ENCODE assay signal across 14 cellular contexts in genomic region chr3:186427627-186428026, GRCh38.
A peak's percentile ranks its signal among the peaks of the same experiment; 100 is the strongest.
DNase-seq lines count a peak whose midpoint lies in the region; ATAC-seq and TF ChIP-seq lines count a peak whose summit lies in the region.
"Had no signal": no experiment of that assay in that cellular context is flagged by ENCODE, and none has a peak within 500 bp of the region (broad histone marks: within the 10 kb centered on the region; RNA-seq: fewer than 3 reads in every experiment).

No MANE protein-coding gene starts in this region.

- H3K27ac ChIP-seq in MM.1S (ENCODE audit: low read length) (no peak overlapping the region), SK-N-SH (ENCODE audit: low read depth in 2 of 2, low read length in 1 of 2) (no peak overlapping the region), cardiac muscle cell (peak overlapping the region; percentile 90)

- no peak for TF ChIP-seq EP300 in SK-N-SH (IDR thresholded peaks at IDR 0.05; ENCODE audit: borderline replicate concordance in 1 of 2, low read depth in 1 of 2, low read length in 1 of 2)

- CTCF ChIA-PET in SK-N-SH (lab: Yijun Ruan, JAX) = interaction anchor here (1.1 kb wide), 1 partner anchor 12 kb away, joined by 3 read pairs; no protein-coding TSS in a partner anchor

- H3K79me2 ChIP-seq in MM.1S (ENCODE audit: low read length) (no peaks in the 10 kb centered on the region), SK-N-SH (ENCODE audit: insufficient read depth) (no peaks in the 10 kb centered on the region)

- H3K9ac ChIP-seq in MM.1S (ENCODE audit: low read length) (no peak overlapping the region), SK-N-SH (no peak overlapping the region)

- 58% methylated on average over 4 of the region's 4 CpGs for WGBS in SK-N-SH (ENCODE audit: low lambda C conversion rate)

- no peaks in the 10 kb centered on the region for H3K36me3 Mint-ChIP-seq in stimulated activated naive B cell treated with anti-CD40 and anti-IgM and Interleukin-4, amounts not matched to agents 10 μg/mL and 1 μg/mL and 100 μg/mL, for 72 hours
- H3K36me3 Mint-ChIP-seq in nephron progenitor cell (ENCODE audit: low read depth) = no peaks in the 10 kb centered on the region
- H3K36me3 Mint-ChIP-seq: activated naive CD4-positive, alpha-beta T cell treated with anti-CD3 and anti-CD28 coated beads, Interleukin-2, amount 50 U/mL, for 24 hours; CD8-positive, alpha-beta memory T cell; naive B cell had no signal

- H3K36me3 ChIP-seq in MM.1S (replicated peaks; ENCODE audit: insufficient read depth, low read length) = no peaks in the 10 kb centered on the region
- H3K36me3 ChIP-seq in SK-N-SH (replicated peaks in 1 of 2; ENCODE audit: control insufficient read depth in 1 of 2, insufficient read depth in 2 of 2, low read length in 1 of 2) = no peaks in the 10 kb centered on the region
- H3K36me3 ChIP-seq in cardiac muscle cell = no peaks in the 10 kb centered on the region

- no peak for TF ChIP-seq RAD21 in SK-N-SH (IDR thresholded peaks at IDR 0.05; ENCODE audit: low read length)

- H2AFZ ChIP-seq in MM.1S (ENCODE audit: low read length) = no peak overlapping the region
- H2AFZ ChIP-seq in SK-N-SH (ENCODE audit: low read depth) = no peak overlapping the region

- H3K4me3 ChIP-seq in MM.1S (ENCODE audit: low read length) (no peak overlapping the region), SK-N-SH (ENCODE audit: low read depth in 2 of 2, low read length in 1 of 2) (no peak overlapping the region), cardiac muscle cell (no peak overlapping the region)

- TF ChIP-seq CTCF in MM.1S (IDR thresholded peaks at IDR 0.05; ENCODE audit: low read length) = no peak
- no peak for TF ChIP-seq CTCF in SK-N-SH (IDR thresholded peaks at IDR 0.05)
- no peak for TF ChIP-seq CTCF in cardiac muscle cell (IDR thresholded peaks at IDR 0.05; ENCODE audit: low read depth, low read length)
- no peak for TF ChIP-seq CTCF in nephron progenitor cell (IDR thresholded peaks at IDR 0.05)

- H3K9me2 ChIP-seq in MM.1S (replicated peaks; ENCODE audit: insufficient read depth, low read length) = no peaks in the 10 kb centered on the region
- H3K9me2 ChIP-seq in SK-N-SH = no peaks in the 10 kb centered on the region

- ATAC-seq in stimulated activated naive B cell treated with anti-CD40 and anti-IgM and Interleukin-4, amounts not matched to agents 10 μg/mL and 1 μg/mL and 100 μg/mL, for 72 hours (replicated peaks) = peak; percentile 55 to 64
- ATAC-seq in GM18867 (IDR thresholded peaks at IDR 0.05; ENCODE audit: unreplicated experiment) = no peak

- H3K4me2 ChIP-seq in MM.1S (ENCODE audit: low read depth, low read length) = no peak overlapping the region
- H3K4me2 ChIP-seq in SK-N-SH = no peak overlapping the region

- H3K27me3 Mint-ChIP-seq in stimulated activated naive B cell treated with anti-CD40 and anti-IgM and Interleukin-4, amounts not matched to agents 10 μg/mL and 1 μg/mL and 100 μg/mL, for 72 hours = peaks cover 5 to 6% of the 10 kb centered on the region in 2 donors
- peaks cover 14% of the 10 kb centered on the region for H3K27me3 Mint-ChIP-seq in nephron progenitor cell (ENCODE audit: low read depth, poor library complexity)
- H3K27me3 Mint-ChIP-seq: activated naive CD4-positive, alpha-beta T cell treated with anti-CD3 and anti-CD28 coated beads, Interleukin-2, amount 50 U/mL, for 24 hours had no signal

- H3K4me1 ChIP-seq in MM.1S (ENCODE audit: low read length) (peaks cover 9% of the 10 kb centered on the region; the same call in 1 of the 2 replicates), SK-N-SH (ENCODE audit: control insufficient read depth in 1 of 2, insufficient read depth in 2 of 2, low read depth in 1 of 2, low read length in 1 of 2) (peaks cover 0 to 14% of the 10 kb centered on the region in 2 experiments; a peak in 1 of 4 replicates), cardiac muscle cell (ENCODE audit: low read depth) (peaks cover 56% of the 10 kb centered on the region)

- H3K9me3 Mint-ChIP-seq in stimulated activated naive B cell treated with anti-CD40 and anti-IgM and Interleukin-4, amounts not matched to agents 10 μg/mL and 1 μg/mL and 100 μg/mL, for 72 hours = no peaks in the 10 kb centered on the region
- no peaks in the 10 kb centered on the region for H3K9me3 Mint-ChIP-seq in nephron progenitor cell
- H3K9me3 Mint-ChIP-seq: activated naive CD4-positive, alpha-beta T cell treated with anti-CD3 and anti-CD28 coated beads, Interleukin-2, amount 50 U/mL, for 24 hours; CD8-positive, alpha-beta memory T cell; naive B cell had no signal

- POLR2A ChIA-PET in SK-N-SH (lab: Yijun Ruan, JAX) = no interaction called here

- H3F3A ChIP-seq in MM.1S (ENCODE audit: insufficient read depth, low read length) (no peaks in the 10 kb centered on the region), SK-N-SH (replicated peaks; ENCODE audit: insufficient read depth) (no peaks in the 10 kb centered on the region)

- H3K9me3 ChIP-seq in MM.1S (replicated peaks; ENCODE audit: insufficient read depth, low read length) (no peaks in the 10 kb centered on the region), SK-N-SH (no peaks in the 10 kb centered on the region), cardiac muscle cell (ENCODE audit: low read depth) (no peaks in the 10 kb centered on the region)

- H3K27ac Mint-ChIP-seq in stimulated activated naive B cell treated with anti-CD40 and anti-IgM and Interleukin-4, amounts not matched to agents 10 μg/mL and 1 μg/mL and 100 μg/mL, for 72 hours = no peak overlapping the region
- H3K27ac Mint-ChIP-seq in nephron progenitor cell = no peak overlapping the region
- H3K27ac Mint-ChIP-seq: activated naive CD4-positive, alpha-beta T cell treated with anti-CD3 and anti-CD28 coated beads, Interleukin-2, amount 50 U/mL, for 24 hours had no signal

- no peak overlapping the region for H3K4me3 Mint-ChIP-seq in stimulated activated naive B cell treated with anti-CD40 and anti-IgM and Interleukin-4, amounts not matched to agents 10 μg/mL and 1 μg/mL and 100 μg/mL, for 72 hours
- H3K4me3 Mint-ChIP-seq in nephron progenitor cell = no peak overlapping the region
- H3K4me3 Mint-ChIP-seq: activated naive CD4-positive, alpha-beta T cell treated with anti-CD3 and anti-CD28 coated beads, Interleukin-2, amount 50 U/mL, for 24 hours; CD8-positive, alpha-beta memory T cell; naive B cell had no signal

- no peaks in the 10 kb centered on the region for H4K20me1 ChIP-seq in MM.1S (ENCODE audit: insufficient read depth, low read length)
- no peaks in the 10 kb centered on the region for H4K20me1 ChIP-seq in SK-N-SH (ENCODE audit: insufficient read depth)

- peaks cover 18% of the 10 kb centered on the region in 2 donors for H3K4me1 Mint-ChIP-seq in stimulated activated naive B cell treated with anti-CD40 and anti-IgM and Interleukin-4, amounts not matched to agents 10 μg/mL and 1 μg/mL and 100 μg/mL, for 72 hours
- peaks cover 51% of the 10 kb centered on the region for H3K4me1 Mint-ChIP-seq in nephron progenitor cell
- H3K4me1 Mint-ChIP-seq: activated naive CD4-positive, alpha-beta T cell treated with anti-CD3 and anti-CD28 coated beads, Interleukin-2, amount 50 U/mL, for 24 hours had no signal

- DNase-seq in MM.1S (peak; percentile 31), SK-N-SH (peak; percentile 34), cardiac muscle cell (ENCODE audit: low read depth in 1 of 2, low spot score in 1 of 2) (peak; percentile 45 to 82), nephron progenitor cell (no peak), DMS153 (lab: John Stamatoyannopoulos, UW) (no peak)
- no peak for DNase-seq in stimulated activated naive B cell treated with anti-CD40 and anti-IgM and Interleukin-4, amounts not matched to agents 10 μg/mL and 1 μg/mL and 100 μg/mL, for 72 hours
- DNase-seq: activated CD8-positive, alpha-beta memory T cell treated with anti-CD3 and anti-CD28 coated beads for 24 hours; CD8-positive, alpha-beta memory T cell; Karpas-422; naive B cell; retina; T1000 had no signal

- no peaks in the 10 kb centered on the region for H3K27me3 ChIP-seq in MM.1S (replicated peaks; ENCODE audit: insufficient read depth, low read length)
- no peaks in the 10 kb centered on the region for H3K27me3 ChIP-seq in SK-N-SH (ENCODE audit: insufficient read depth)
- no peaks in the 10 kb centered on the region for H3K27me3 ChIP-seq in cardiac muscle cell

TF ChIP-seq in SK-N-SH, 30 proteins besides CTCF, POLR2A, EP300 and RAD21:
- TF ChIP-seq TEAD4 (IDR thresholded peaks at IDR 0.05; ENCODE audit: borderline replicate concordance, insufficient read depth) (no peak), GABPA (IDR thresholded peaks at IDR 0.05; ENCODE audit: low read depth) (no peak), RFX5 (IDR thresholded peaks at IDR 0.05; ENCODE audit: low read length) (no peak), POLR2AphosphoS5 (IDR thresholded peaks at IDR 0.05; ENCODE audit: low read depth, low read length) (no peak), NRF1 (IDR thresholded peaks at IDR 0.05; ENCODE audit: low read depth, low read length) (no peak), SIN3A (IDR thresholded peaks at IDR 0.05; ENCODE audit: borderline replicate concordance, low read depth, low read length) (no peak), FOXM1 (IDR thresholded peaks at IDR 0.05; ENCODE audit: low read depth) (no peak), TAF1 (IDR thresholded peaks at IDR 0.05; ENCODE audit: borderline replicate concordance, low read depth, low read length) (no peak), MAX (IDR thresholded peaks at IDR 0.05; ENCODE audit: low read depth) (no peak), FOXJ3 (CRISPR knock-in tag; IDR thresholded peaks at IDR 0.05) (no peak), RXRA (IDR thresholded peaks at IDR 0.05; ENCODE audit: borderline replicate concordance, low read depth) (no peak), EZH2phosphoT487 (IDR thresholded peaks at IDR 0.05; ENCODE audit: borderline replicate concordance, low read depth) (no peak), FOSL2 (IDR thresholded peaks at IDR 0.05; ENCODE audit: borderline replicate concordance, low read depth) (no peak), CHD2 (IDR thresholded peaks at IDR 0.05; ENCODE audit: low read length, partially characterized antibody) (no peak)

Comparison
In these comparisons a context has a peak if more than half of its experiments do, and no peak if none do; other contexts are left out.
1. DNase-seq: peak in MM.1S (single experiment), SK-N-SH (single experiment) and cardiac muscle cell (2 of 2); none in stimulated activated naive B cell treated with anti-CD40 and anti-IgM and Interleukin-4, amounts not matched to agents 10 μg/mL and 1 μg/mL and 100 μg/mL, for 72 hours (single experiment), nephron progenitor cell (single experiment) and DMS153 (single experiment).